ENCODE assay signal across 8 cellular contexts in the genomic region with DNA sequence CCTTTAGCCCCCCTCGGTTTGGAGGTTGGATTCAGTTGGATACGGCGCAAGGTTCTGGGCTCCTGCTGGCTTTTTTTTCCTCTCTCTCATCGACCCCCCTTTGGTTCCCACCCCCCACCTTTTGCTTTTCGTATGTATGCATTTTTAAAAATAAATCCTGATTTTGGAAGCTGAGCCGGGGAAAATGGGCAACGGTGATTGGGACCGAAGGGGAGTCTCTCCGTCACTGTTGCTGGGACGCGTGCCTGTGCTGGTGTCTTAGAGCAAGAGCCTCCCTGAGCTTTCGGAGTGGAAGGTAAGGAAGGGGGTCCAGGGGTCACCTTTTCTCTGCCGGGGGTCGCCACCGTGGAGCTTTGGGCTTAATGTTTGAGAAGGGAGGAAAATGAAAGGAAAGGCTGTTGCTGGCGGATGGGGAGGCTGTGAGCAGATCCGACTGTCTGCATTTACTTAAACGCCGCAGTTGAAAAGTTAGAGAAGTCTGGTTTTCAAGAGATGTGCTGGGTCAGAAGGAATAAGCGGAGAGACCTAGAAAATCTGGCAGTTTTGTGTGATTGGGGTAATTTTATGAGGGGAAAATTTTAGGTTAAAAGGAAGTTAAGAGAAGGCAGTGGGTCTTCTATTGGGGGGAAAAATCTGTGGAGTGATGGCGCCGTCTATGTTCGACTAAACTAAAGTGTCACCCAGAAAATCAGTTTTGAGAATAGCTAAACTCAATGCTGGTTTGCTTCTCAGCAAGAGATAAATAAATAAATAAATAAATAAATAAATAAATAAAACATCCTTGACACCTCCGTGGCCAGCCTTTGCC. TPM values are rescaled to one million over a fixed set of nuclear protein-coding genes. Genes with fewer than 3 reads are reported as not detected.
DNase-seq lines count a peak whose midpoint lies in the region; ATAC-seq and TF ChIP-seq lines count a peak whose summit lies in the region.

No MANE protein-coding gene starts in this region.

- peak; percentile 30; the same call in 1 of the 2 replicates for TF ChIP-seq CTCF in BE2C (IDR thresholded peaks at IDR 0.05; ENCODE audit: low read depth, low read length)
- TF ChIP-seq CTCF in heart left ventricle (IDR thresholded peaks at IDR 0.05): no peak
- no peak for TF ChIP-seq CTCF in prostate gland (IDR thresholded peaks at IDR 0.05)

- peaks cover 15% of the 10 kb centered on the region for H3K4me1 ChIP-seq in BE2C
- H3K4me1 ChIP-seq in HAP-1: peaks cover 22% of the 10 kb centered on the region
- H3K4me1 ChIP-seq in heart left ventricle: peaks cover 0 to 21% (median 4%) of the 10 kb centered on the region in 12 donors
- H3K4me1 ChIP-seq in prostate gland (replicated peaks): no peaks in the 10 kb centered on the region

- H3K36me3 Mint-ChIP-seq in activated CD4-positive, alpha-beta memory T cell treated with anti-CD3 and anti-CD28 coated beads for 36 hours: no peaks in the 10 kb centered on the region

- CTCF ChIA-PET in activated CD4-positive, alpha-beta memory T cell treated with anti-CD3 and anti-CD28 coated beads for 36 hours (lab: Charles Lee): no interaction called here

- intact Hi-C loops in activated CD4-positive, alpha-beta memory T cell treated with anti-CD3 and anti-CD28 coated beads for 36 hours (cut with micrococcal nuclease): loop anchor here (5.0 to 10.0 kb wide), 3 partner anchors 141 to 1471 kb away; no protein-coding TSS in a partner anchor
- intact Hi-C loops in heart left ventricle (cut with DNase I) (loop anchor here in 9 of 10 donors (2.0 to 10.0 kb wide), 7 partner anchors 126 to 1479 kb away; no protein-coding TSS in a partner anchor), prostate gland (cut with DNase I) (loop anchor here (5.0 kb wide), 1 partner anchor 141 kb away; no protein-coding TSS in a partner anchor)

- no peaks in the 10 kb centered on the region for H3K9me3 ChIP-seq in BE2C
- no peaks in the 10 kb centered on the region for H3K9me3 ChIP-seq in HAP-1
- no peaks in the 10 kb centered on the region for H3K9me3 ChIP-seq in heart left ventricle
- H3K9me3 ChIP-seq in prostate gland: no peaks in the 10 kb centered on the region

- peak overlapping the region; percentile 71 for H3K4me3 Mint-ChIP-seq in activated CD4-positive, alpha-beta memory T cell treated with anti-CD3 and anti-CD28 coated beads for 36 hours

- peak overlapping the region; percentile 29 to 82 (median 68) for H3K27ac ChIP-seq in heart left ventricle
- peak overlapping the region in 1 of 2 donors; percentile 38 for H3K27ac ChIP-seq in prostate gland

- H3K27ac Mint-ChIP-seq in activated CD4-positive, alpha-beta memory T cell treated with anti-CD3 and anti-CD28 coated beads for 36 hours: no peak overlapping the region

- POLR2A ChIA-PET in activated CD4-positive, alpha-beta memory T cell treated with anti-CD3 and anti-CD28 coated beads for 36 hours (lab: Charles Lee): no interaction called here

- peaks cover 50% of the 10 kb centered on the region for H3K27me3 Mint-ChIP-seq in activated CD4-positive, alpha-beta memory T cell treated with anti-CD3 and anti-CD28 coated beads for 36 hours

- no peak for TF ChIP-seq POLR2A in heart left ventricle (IDR thresholded peaks at IDR 0.05)
- no peak for TF ChIP-seq POLR2A in prostate gland (IDR thresholded peaks at IDR 0.05)

- DNase-seq in BE2C (peak; percentile 45), HAP-1 (ENCODE audit: low spot score in 2 of 2) (peak; percentile 12 to 58), heart left ventricle (peak; percentile 17 to 62 (median 35)), prostate gland (ENCODE audit: low spot score) (peak; percentile 9), KG1 (lab: John Stamatoyannopoulos, UW) (no peak)
- no peak for DNase-seq in activated CD4-positive, alpha-beta memory T cell treated with anti-CD3 and anti-CD28 coated beads for 36 hours
- no peak for DNase-seq in effector CD8-positive, alpha-beta T cell (lab: John Stamatoyannopoulos, UW)

- H3K4me1 Mint-ChIP-seq in activated CD4-positive, alpha-beta memory T cell treated with anti-CD3 and anti-CD28 coated beads for 36 hours (ENCODE audit: low read depth): peaks cover 18% of the 10 kb centered on the region

- no peaks in the 10 kb centered on the region for H3K27me3 ChIP-seq in BE2C
- no peaks in the 10 kb centered on the region for H3K27me3 ChIP-seq in HAP-1 (ENCODE audit: low read depth)
- peaks cover 0 to 22% (median 17%) of the 10 kb centered on the region in 9 donors for H3K27me3 ChIP-seq in heart left ventricle
- no peaks in the 10 kb centered on the region for H3K27me3 ChIP-seq in prostate gland (replicated peaks; ENCODE audit: insufficient read depth)

- in situ Hi-C loops in HAP-1 (cut with MboI; ENCODE audit: low sequenced_read_pairs): loop anchor here (25.0 kb wide), 1 partner anchor 326 kb away; no protein-coding TSS in a partner anchor

- 1 to 4% (median 3%) methylated on average over 24 of the region's 24 CpGs for WGBS in heart left ventricle, 4 donors
- 2% methylated on average over 24 of the region's 24 CpGs for WGBS in prostate gland

- ATAC-seq in heart left ventricle (no peak), HG03159 (IDR thresholded peaks at IDR 0.05; ENCODE audit: unreplicated experiment) (no peak)

- H3K36me3 ChIP-seq in BE2C (peaks cover 13% of the 10 kb centered on the region), HAP-1 (replicated peaks) (no peaks in the 10 kb centered on the region), heart left ventricle (no peaks in the 10 kb centered on the region), prostate gland (no peaks in the 10 kb centered on the region)

- H3K9me3 Mint-ChIP-seq in activated CD4-positive, alpha-beta memory T cell treated with anti-CD3 and anti-CD28 coated beads for 36 hours: no peaks in the 10 kb centered on the region

- H3K4me3 ChIP-seq in BE2C (ENCODE audit: low read depth, low read length): peak overlapping the region; percentile 89
- H3K4me3 ChIP-seq in HAP-1: peak overlapping the region; percentile 74
- peak overlapping the region; percentile 33 to 77 (median 69) for H3K4me3 ChIP-seq in heart left ventricle
- H3K4me3 ChIP-seq in prostate gland: peak overlapping the region; percentile 51 to 55

RNA-seq across cellular contexts. Expression of a gene that starts 0.8 kb away (rescaled TPM):
- 32.3 TPM for polyA plus RNA-seq in BE2C (2012; ENCODE audit: insufficient read depth, insufficient read length, low read depth)
- total RNA-seq in activated CD4-positive, alpha-beta memory T cell treated with anti-CD3 and anti-CD28 coated beads for 36 hours: not detected
- total RNA-seq in heart left ventricle (1 to 10 TPM in 6 of 9 donors, under 1 TPM in 3; 0.51 to 2.5 (median 1.1) TPM), prostate gland (1 to 10 TPM in 1 of 2 donors, under 1 TPM in 1; 0.59 to 3.1 TPM)
- polyA plus RNA-seq in heart left ventricle: under 1 TPM; 0.57 to 0.67 TPM

Comparison
In these comparisons a context has a peak if more than half of its experiments do, and no peak if none do; other contexts are left out.
1. DNase-seq: peak in BE2C (single experiment), HAP-1 (2 of 2), heart left ventricle (5 of 5) and prostate gland (single experiment); none in activated CD4-positive, alpha-beta memory T cell treated with anti-CD3 and anti-CD28 coated beads for 36 hours (single experiment), effector CD8-positive, alpha-beta T cell (single experiment) and KG1 (single experiment).
2. Peak in every context shown above with its lines, with median percentiles within 50 percentile points of each other: H3K4me3 ChIP-seq.